8 cellular contexts compared by ENCODE assay signal in the genomic region with DNA sequence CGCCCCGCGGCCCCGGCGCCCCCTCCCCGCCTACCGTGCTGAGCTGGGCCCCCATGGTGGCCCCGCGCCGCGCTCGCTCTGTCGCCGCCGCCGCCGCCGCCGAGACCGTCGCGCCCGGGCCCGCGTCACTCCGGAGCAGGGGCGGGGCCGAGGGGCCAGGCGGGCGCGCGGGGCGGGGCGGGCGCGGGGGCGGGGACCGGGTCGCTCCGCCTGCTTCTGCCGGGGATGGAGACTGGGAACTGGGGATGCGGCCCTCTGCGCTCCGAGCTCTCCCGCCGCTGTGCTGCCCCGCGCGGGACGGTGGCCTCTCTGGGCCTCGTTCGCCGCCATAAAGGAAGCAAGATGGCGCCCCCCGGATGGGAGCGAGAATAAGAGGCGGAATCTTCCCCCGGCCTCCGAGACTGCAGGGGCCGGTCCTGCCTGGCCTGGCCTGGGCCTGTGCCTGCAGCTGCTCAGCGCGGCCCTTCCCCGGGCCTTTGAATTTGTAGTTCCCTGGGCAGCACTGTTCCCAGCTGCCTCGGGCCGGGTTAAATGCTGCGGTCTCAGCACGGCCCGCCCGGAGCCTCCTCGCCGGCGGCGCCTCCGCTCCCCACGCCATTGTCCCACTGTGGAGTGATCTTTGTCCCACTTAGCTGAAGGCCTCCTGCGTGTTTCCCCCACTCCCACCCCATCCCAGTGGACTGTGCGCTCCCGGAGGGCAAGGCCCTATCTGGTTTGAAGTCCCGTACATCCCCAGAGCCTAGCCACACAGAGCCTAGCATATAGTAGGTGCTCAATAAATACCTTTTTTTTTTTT. TPM values are rescaled to one million over a fixed set of nuclear protein-coding genes. Genes with fewer than 3 reads are reported as not detected.
DNase-seq lines count a peak whose midpoint lies in the region; ATAC-seq and TF ChIP-seq lines count a peak whose summit lies in the region.

Gene CYB5R3, minus strand, starts transcription at position 132 of the 796 bp plus-strand sequence. Its CDS starts 77 bp downstream, at position 55.

- H3K4me1 Mint-ChIP-seq in activated T-helper 2 cell treated with anti-CD3 and anti-CD28 coated beads, Interferon-gamma antibody, Interleukin-2, Interleukin-4, amounts not matched to agents 10 μg/mL and 5 μg/mL and 100 μg/mL, durations not matched to agents 14 hours and 24 hours and 36 hours (ENCODE audit: low read depth), result peaks cover 9% of the 10 kb centered on the region
- peaks cover 8 to 43% of the 10 kb centered on the region in 2 donors for H3K4me1 Mint-ChIP-seq in natural killer cell

- TF ChIP-seq CTCF in RWPE1 (conservative IDR thresholded peaks at IDR 0.05; ENCODE audit: low read depth) (no peak), natural killer cell (IDR thresholded peaks at IDR 0.05) (peak; percentile 16)

- H3K27me3 Mint-ChIP-seq in activated T-helper 2 cell treated with anti-CD3 and anti-CD28 coated beads, Interferon-gamma antibody, Interleukin-2, Interleukin-4, amounts not matched to agents 10 μg/mL and 5 μg/mL and 100 μg/mL, durations not matched to agents 14 hours and 24 hours and 36 hours (ENCODE audit: low read depth), result no peaks in the 10 kb centered on the region
- no peaks in the 10 kb centered on the region for H3K27me3 Mint-ChIP-seq in natural killer cell (ENCODE audit: low read depth in 2 of 2)

- POLR2A ChIA-PET in RWPE1 (lab: Yijun Ruan, JAX; ENCODE audit: low non-redundant PET), result interaction anchor here (0.6 to 0.8 kb wide), 2 partner anchors 11 to 12 kb away, joined by 3 to 4 read pairs; no protein-coding TSS in a partner anchor

- ATAC-seq in GM21367 (IDR thresholded peaks at IDR 0.05; ENCODE audit: unreplicated experiment) (peak; percentile 52), natural killer cell (peak; percentile 77 to 88 (median 81))

- CTCF ChIA-PET in RWPE1 (lab: Yijun Ruan, JAX), result interaction anchor here (0.6 kb wide), 1 partner anchor 1999 kb away, joined by 3 read pairs; no protein-coding TSS in a partner anchor

- H3K4me3 Mint-ChIP-seq in activated T-helper 2 cell treated with anti-CD3 and anti-CD28 coated beads, Interferon-gamma antibody, Interleukin-2, Interleukin-4, amounts not matched to agents 10 μg/mL and 5 μg/mL and 100 μg/mL, durations not matched to agents 14 hours and 24 hours and 36 hours (ENCODE audit: low read depth), result peak within 1 kb of the TSS; percentile 95
- peak within 1 kb of the TSS; percentile 91 for H3K4me3 Mint-ChIP-seq in natural killer cell

- intact Hi-C loops in activated T-helper 2 cell treated with anti-CD3 and anti-CD28 coated beads, Interferon-gamma antibody, Interleukin-2, Interleukin-4, amounts not matched to agents 10 μg/mL and 5 μg/mL and 100 μg/mL, durations not matched to agents 14 hours and 24 hours and 36 hours (cut with micrococcal nuclease), result loop anchor here (2.0 kb wide), 1 partner anchor 35 kb away; the partner anchor contains the start of gene POLDIP3
- intact Hi-C loops in natural killer cell (cut with micrococcal nuclease), result loop anchor here (2.0 kb wide), 1 partner anchor 35 kb away; the partner anchor contains the start of gene POLDIP3

- peak within 1 kb of the TSS; percentile 90 for H3K27ac ChIP-seq in RWPE1

- H3K36me3 Mint-ChIP-seq in activated T-helper 2 cell treated with anti-CD3 and anti-CD28 coated beads, Interferon-gamma antibody, Interleukin-2, Interleukin-4, amounts not matched to agents 10 μg/mL and 5 μg/mL and 100 μg/mL, durations not matched to agents 14 hours and 24 hours and 36 hours (ENCODE audit: low read depth), result peaks cover 2% of the 10 kb centered on the region
- no peaks in the 10 kb centered on the region for H3K36me3 Mint-ChIP-seq in natural killer cell

- peak; percentile 63 for DNase-seq in COR-L47 (lab: John Stamatoyannopoulos, UW)
- peak; percentile 93 for DNase-seq in HuH-7 (ENCODE audit: low spot score)
- DNase-seq in RWPE1 (ENCODE audit: low spot score), result peak; percentile 84
- DNase-seq in activated T-helper 2 cell treated with anti-CD3 and anti-CD28 coated beads, Interferon-gamma antibody, Interleukin-2, Interleukin-4, amounts not matched to agents 10 μg/mL and 5 μg/mL and 100 μg/mL, durations not matched to agents 14 hours and 24 hours and 36 hours (ENCODE audit: low spot score), result peak; percentile 73
- DNase-seq in fibroblast of peridontal ligament (ENCODE audit: extremely low read depth), result peak; percentile 70
- DNase-seq in natural killer cell, result peak; percentile 78
- peak; percentile 61 to 88 (median 76) for DNase-seq in stimulated activated naive CD4-positive, alpha-beta T cell (lab: John Stamatoyannopoulos, UW)

- no peaks in the 10 kb centered on the region for H3K9me3 Mint-ChIP-seq in activated T-helper 2 cell treated with anti-CD3 and anti-CD28 coated beads, Interferon-gamma antibody, Interleukin-2, Interleukin-4, amounts not matched to agents 10 μg/mL and 5 μg/mL and 100 μg/mL, durations not matched to agents 14 hours and 24 hours and 36 hours
- no peaks in the 10 kb centered on the region for H3K9me3 Mint-ChIP-seq in natural killer cell

- H3K27ac Mint-ChIP-seq in activated T-helper 2 cell treated with anti-CD3 and anti-CD28 coated beads, Interferon-gamma antibody, Interleukin-2, Interleukin-4, amounts not matched to agents 10 μg/mL and 5 μg/mL and 100 μg/mL, durations not matched to agents 14 hours and 24 hours and 36 hours, result peak within 1 kb of the TSS; percentile 95
- H3K27ac Mint-ChIP-seq in natural killer cell, result peak within 1 kb of the TSS; percentile 78 to 92

RNA-seq across cellular contexts. Expression of gene CYB5R3, which starts in this region (rescaled TPM):
- 87.3 and 88.6 TPM in 2 replicates for total RNA-seq in activated T-helper 2 cell treated with anti-CD3 and anti-CD28 coated beads, Interferon-gamma antibody, Interleukin-2, Interleukin-4, amounts not matched to agents 10 μg/mL and 5 μg/mL and 100 μg/mL, durations not matched to agents 14 hours and 24 hours and 36 hours
- 10 to 100 TPM; 55.7 to 72.6 (median 68.0) TPM for total RNA-seq in natural killer cell

Comparison
In these comparisons a context has a peak if more than half of its experiments do, and no peak if none do; other contexts are left out.
1. Peak in every context shown above with its lines: DNase-seq, ATAC-seq and H3K27ac ChIP-seq.